ENCODE assay signal across 25 cellular contexts in genomic region chr7:26680616-26681015, GRCh38.
"Had no signal": no experiment of that assay in that cellular context is flagged by ENCODE, and none has a peak within 500 bp of the region (broad histone marks: within the 10 kb centered on the region; RNA-seq: fewer than 3 reads in every experiment).

No MANE protein-coding gene starts in this region.

- DNase-seq: cerebellar nuclear complex; effector CD8-positive, alpha-beta T cell; endodermal cell; foreskin fibroblast; gastrocnemius medialis; head of caudate nucleus; left lung; mesenchymal stem cell; mucosa of descending colon; naive B cell; nucleus accumbens; right cardiac atrium; stimulated activated CD4-positive, alpha-beta T cell treated with anti-CD3 and anti-CD28 coated beads, Interleukin-12 subunit alpha, Interleukin-12 subunit beta, amount 100 ng/mL, for 4 hours; stimulated activated CD4-positive, alpha-beta T cell treated with anti-CD3 and anti-CD28 coated beads, Interleukin-2, amount 100 ng/mL, for 24 hours; stimulated activated CD4-positive, alpha-beta T cell treated with anti-CD3 and anti-CD28 coated beads, Interleukin-4, amount 100 ng/mL, for 24 hours; stimulated activated naive CD4-positive, alpha-beta T cell treated with Interleukin-2 at 50 U/mL for 16 hours; stomach; thyroid gland; trophoblast cell had no signal

- H3K9me3 Mint-ChIP-seq: dendritic cell treated with granulocyte-macrophage colony-stimulating factor and Interleukin-4, amounts not matched to agents 40 ng/mL and 50 ng/mL, for 4 days; endodermal cell; mesothelial cell of epicardium; naive B cell; natural killer cell treated with Interleukin-12 subunit alpha and Interleukin-12 subunit beta and Interleukin-15 and Interleukin-18, amount 100 ng/mL, for 72 hours; stimulated activated effector memory CD8-positive, alpha-beta T cell treated with anti-CD3 and anti-CD28 coated beads, Interleukin-12 subunit alpha, Interleukin-12 subunit beta, amount 100 ng/mL, for 72 hours had no signal

- H3K27me3 Mint-ChIP-seq: dendritic cell treated with granulocyte-macrophage colony-stimulating factor and Interleukin-4, amounts not matched to agents 40 ng/mL and 50 ng/mL, for 4 days; naive B cell; natural killer cell treated with Interleukin-12 subunit alpha and Interleukin-12 subunit beta and Interleukin-15 and Interleukin-18, amount 100 ng/mL, for 72 hours had no signal

- H3K36me3 Mint-ChIP-seq: natural killer cell treated with Interleukin-12 subunit alpha and Interleukin-12 subunit beta and Interleukin-15 and Interleukin-18, amount 100 ng/mL, for 72 hours; stimulated activated effector memory CD8-positive, alpha-beta T cell treated with anti-CD3 and anti-CD28 coated beads, Interleukin-12 subunit alpha, Interleukin-12 subunit beta, amount 100 ng/mL, for 72 hours had no signal

- FAIRE-seq: keratinocyte, urothelium cell line had no signal

- H3K4me1 Mint-ChIP-seq: endodermal cell; stimulated activated effector memory CD8-positive, alpha-beta T cell treated with anti-CD3 and anti-CD28 coated beads, Interleukin-12 subunit alpha, Interleukin-12 subunit beta, amount 100 ng/mL, for 72 hours had no signal

- H3K4me3 Mint-ChIP-seq: dendritic cell treated with granulocyte-macrophage colony-stimulating factor and Interleukin-4, amounts not matched to agents 40 ng/mL and 50 ng/mL, for 4 days; endodermal cell; mesothelial cell of epicardium; naive B cell; natural killer cell treated with Interleukin-12 subunit alpha and Interleukin-12 subunit beta and Interleukin-15 and Interleukin-18, amount 100 ng/mL, for 72 hours; stimulated activated effector memory CD8-positive, alpha-beta T cell treated with anti-CD3 and anti-CD28 coated beads, Interleukin-12 subunit alpha, Interleukin-12 subunit beta, amount 100 ng/mL, for 72 hours had no signal

- H3K27ac Mint-ChIP-seq: dendritic cell treated with granulocyte-macrophage colony-stimulating factor and Interleukin-4, amounts not matched to agents 40 ng/mL and 50 ng/mL, for 4 days; endodermal cell; mesothelial cell of epicardium; natural killer cell treated with Interleukin-12 subunit alpha and Interleukin-12 subunit beta and Interleukin-15 and Interleukin-18, amount 100 ng/mL, for 72 hours; stimulated activated effector memory CD8-positive, alpha-beta T cell treated with anti-CD3 and anti-CD28 coated beads, Interleukin-12 subunit alpha, Interleukin-12 subunit beta, amount 100 ng/mL, for 72 hours had no signal
